12 cellular contexts compared by ENCODE assay signal in genomic region chr13:113995051-113995601, GRCh38. TPM values are rescaled to one million over a fixed set of nuclear protein-coding genes. Genes with fewer than 3 reads are reported as not detected.
"Had no signal": no experiment of that assay in that cellular context is flagged by ENCODE, and none has a peak within 500 bp of the region (broad histone marks: within the 10 kb centered on the region; RNA-seq: fewer than 3 reads in every experiment).

No MANE protein-coding gene starts in this region.

- H3K4me1 Mint-ChIP-seq: endodermal cell had no signal

- H3K4me3 Mint-ChIP-seq: endodermal cell, memory B cell had no signal

- H3K27me3 ChIP-seq: adrenal gland, tibial nerve had no signal

- DNase-seq: activated CD4-positive, alpha-beta T cell treated with anti-CD3 and anti-CD28 coated beads for 1 hour; activated CD4-positive, alpha-beta T cell treated with anti-CD3 and anti-CD28 coated beads, Interleukin-2, amount 50 U/mL, for 48 hours; activated naive CD4-positive, alpha-beta T cell; adrenal gland; central memory CD4-positive, alpha-beta T cell; endodermal cell; erythroblast had no signal

- H3K4me1 ChIP-seq: adrenal gland had no signal

- ATAC-seq: left colon had no signal

- H3K27me3 Mint-ChIP-seq: memory B cell had no signal

- H3K27ac ChIP-seq: adrenal gland, skin epidermis, tibial nerve had no signal

- H3K9me3 ChIP-seq: adrenal gland, tibial nerve had no signal

- H3K4me3 ChIP-seq: adrenal gland, skin epidermis, tibial nerve had no signal

- H3K27ac Mint-ChIP-seq: endodermal cell had no signal

RNA-seq across cellular contexts. Expression of gene C13orf46, which starts 21.2 kb away (rescaled TPM):
- polyA plus RNA-seq: neural cell had no signal
